Comparison of ENCODE assay signal across 9 cellular contexts in the genomic region with DNA sequence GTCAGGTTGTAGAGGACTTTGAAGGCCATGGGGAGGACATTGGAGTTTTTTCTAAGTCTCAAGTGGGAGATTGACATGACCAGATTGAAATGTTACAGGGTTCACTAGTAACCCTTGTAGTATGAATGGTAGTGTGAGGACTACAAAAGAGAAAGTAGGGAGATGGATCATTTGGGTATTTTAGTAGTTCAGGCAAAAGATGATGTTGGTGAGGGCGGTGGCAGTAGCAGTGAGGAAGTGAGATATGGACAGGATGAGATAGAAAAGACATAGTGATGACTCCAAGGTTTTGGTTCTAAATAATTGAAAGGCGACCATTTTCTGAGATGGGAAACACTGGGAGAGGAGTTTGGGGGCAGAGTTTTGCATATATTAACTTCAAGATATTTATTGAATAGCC.
"Had no signal": no experiment of that assay in that cellular context is flagged by ENCODE, and none has a peak within 500 bp of the region (broad histone marks: within the 10 kb centered on the region; RNA-seq: fewer than 3 reads in every experiment).

No MANE protein-coding gene starts in this region.

- FAIRE-seq: H1, H54, HTR-8/SVneo, K562 had no signal

- H3K4me3 ChIP-seq: GM23338, K562 had no signal

- DNase-seq: H9, HCEC 1CT, IMR-90, KG1 had no signal

- H3K4me2 ChIP-seq: GM23338 had no signal

- H2AFZ ChIP-seq: GM23338 had no signal

- ATAC-seq: GM23338, K562 had no signal
